In the genomic region with DNA sequence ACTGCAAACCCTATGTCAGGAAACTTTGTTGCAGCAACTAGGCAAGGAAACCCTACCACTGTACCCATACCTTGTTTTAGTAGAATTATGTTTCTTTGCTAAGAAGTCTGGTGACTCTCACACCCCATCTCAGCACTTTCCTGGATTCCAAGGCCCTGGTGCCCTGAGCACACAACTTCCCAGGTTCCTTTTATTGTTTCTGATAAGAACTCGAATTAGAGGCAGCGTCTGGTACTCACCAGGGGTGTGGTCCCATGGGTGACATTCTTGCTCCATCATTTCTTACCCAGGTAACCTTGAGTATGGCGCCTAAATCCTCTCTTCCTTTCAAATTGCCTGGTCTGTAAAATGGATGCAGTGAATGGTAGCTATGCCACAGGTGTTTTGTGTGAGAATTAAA, we compare ENCODE assay signal across 12 cellular contexts. TPM values are rescaled to one million over a fixed set of nuclear protein-coding genes. Genes with fewer than 3 reads are reported as not detected.
A peak's percentile ranks its signal among the peaks of the same experiment; 100 is the strongest.
DNase-seq lines count a peak whose midpoint lies in the region; ATAC-seq and TF ChIP-seq lines count a peak whose summit lies in the region.
"Had no signal": no experiment of that assay in that cellular context is flagged by ENCODE, and none has a peak within 500 bp of the region (broad histone marks: within the 10 kb centered on the region; RNA-seq: fewer than 3 reads in every experiment).

No MANE protein-coding gene starts in this region.

- peak overlapping the region; percentile 78 for H3K27ac Mint-ChIP-seq in T-helper 2 cell treated with Interferon-gamma antibody and Interleukin-4, amounts not matched to agents 5 μg/mL and 100 μg/mL, for 36 hours
- peak overlapping the region; percentile 3 for H3K27ac Mint-ChIP-seq in dendritic cell treated with granulocyte-macrophage colony-stimulating factor and Interleukin-4, amounts not matched to agents 40 ng/mL and 50 ng/mL, for 4 days
- H3K27ac Mint-ChIP-seq: CD8-positive, alpha-beta T cell had no signal

- no peaks in the 10 kb centered on the region for H3K9me3 Mint-ChIP-seq in T-helper 2 cell treated with Interferon-gamma antibody and Interleukin-4, amounts not matched to agents 5 μg/mL and 100 μg/mL, for 36 hours
- H3K9me3 Mint-ChIP-seq in dendritic cell treated with granulocyte-macrophage colony-stimulating factor and Interleukin-4, amounts not matched to agents 40 ng/mL and 50 ng/mL, for 4 days, result no peaks in the 10 kb centered on the region
- H3K9me3 Mint-ChIP-seq: CD14-positive monocyte; CD8-positive, alpha-beta T cell had no signal

- intact Hi-C loops in dendritic cell treated with granulocyte-macrophage colony-stimulating factor and Interleukin-4, amounts not matched to agents 40 ng/mL and 50 ng/mL, for 4 days (cut with micrococcal nuclease), result no loop called here
- intact Hi-C loops in mucosa of descending colon (cut with DNase I, micrococcal nuclease), result no loop called here

- DNase-seq in T-helper 2 cell treated with Interferon-gamma antibody and Interleukin-4, amounts not matched to agents 5 μg/mL and 100 μg/mL, for 36 hours (ENCODE audit: low spot score), result no peak
- DNase-seq in T-helper 2 cell, result no peak
- no peak for DNase-seq in mucosa of descending colon
- DNase-seq in putamen (ENCODE audit: low spot score), result no peak
- DNase-seq: CD8-positive, alpha-beta T cell; COR-L47; DMS153; GM23248 had no signal

- no peak for TF ChIP-seq CTCF in mucosa of descending colon (IDR thresholded peaks at IDR 0.05)

- peaks cover 5% of the 10 kb centered on the region for H3K4me1 ChIP-seq in mucosa of descending colon (ENCODE audit: low read depth)

- peaks cover 27% of the 10 kb centered on the region for H3K4me1 Mint-ChIP-seq in T-helper 2 cell treated with Interferon-gamma antibody and Interleukin-4, amounts not matched to agents 5 μg/mL and 100 μg/mL, for 36 hours (ENCODE audit: low read depth)
- H3K4me1 Mint-ChIP-seq in dendritic cell treated with granulocyte-macrophage colony-stimulating factor and Interleukin-4, amounts not matched to agents 40 ng/mL and 50 ng/mL, for 4 days (ENCODE audit: low read depth), result peaks cover 27% of the 10 kb centered on the region

- H3K4me3 Mint-ChIP-seq in T-helper 2 cell treated with Interferon-gamma antibody and Interleukin-4, amounts not matched to agents 5 μg/mL and 100 μg/mL, for 36 hours, result no peak overlapping the region
- no peak overlapping the region for H3K4me3 Mint-ChIP-seq in dendritic cell treated with granulocyte-macrophage colony-stimulating factor and Interleukin-4, amounts not matched to agents 40 ng/mL and 50 ng/mL, for 4 days
- H3K4me3 Mint-ChIP-seq: CD14-positive monocyte; CD8-positive, alpha-beta T cell had no signal

- H3K36me3 ChIP-seq in mucosa of descending colon (ENCODE audit: low read depth), result no peaks in the 10 kb centered on the region

- ATAC-seq in mucosa of descending colon, result peak; percentile 71
- no peak for ATAC-seq in HG03159 (IDR thresholded peaks at IDR 0.05; ENCODE audit: unreplicated experiment)
- ATAC-seq in GM18909 (IDR thresholded peaks at IDR 0.05; ENCODE audit: poor library complexity, unreplicated experiment), result no peak
- ATAC-seq: CD8-positive, alpha-beta T cell had no signal

- H3K9me3 ChIP-seq in mucosa of descending colon, result no peaks in the 10 kb centered on the region

- no peak overlapping the region for H3K4me3 ChIP-seq in mucosa of descending colon
- H3K4me3 ChIP-seq: GM23248 had no signal

- H3K27me3 Mint-ChIP-seq in T-helper 2 cell treated with Interferon-gamma antibody and Interleukin-4, amounts not matched to agents 5 μg/mL and 100 μg/mL, for 36 hours (ENCODE audit: low read depth), result no peaks in the 10 kb centered on the region
- H3K27me3 Mint-ChIP-seq in dendritic cell treated with granulocyte-macrophage colony-stimulating factor and Interleukin-4, amounts not matched to agents 40 ng/mL and 50 ng/mL, for 4 days, result no peaks in the 10 kb centered on the region

- H3K36me3 Mint-ChIP-seq in T-helper 2 cell treated with Interferon-gamma antibody and Interleukin-4, amounts not matched to agents 5 μg/mL and 100 μg/mL, for 36 hours (ENCODE audit: low read depth), result peaks cover 65% of the 10 kb centered on the region
- peaks cover 6% of the 10 kb centered on the region for H3K36me3 Mint-ChIP-seq in dendritic cell treated with granulocyte-macrophage colony-stimulating factor and Interleukin-4, amounts not matched to agents 40 ng/mL and 50 ng/mL, for 4 days (ENCODE audit: low read depth)

RNA-seq across cellular contexts. Expression of a gene that starts 34.1 kb away (rescaled TPM):
- 10 to 100 TPM; 26.5 to 82.8 (median 56.3) TPM for total RNA-seq in mucosa of descending colon
